In genomic region chr3:122067214-122067550, GRCh38 we compare ENCODE assay signal across 1 cellular context.
TF ChIP-seq lines count a peak whose summit lies in the region.

No MANE protein-coding gene starts in this region.

TF ChIP-seq in HepG2, 621 proteins besides CTCF, POLR2A, EP300 and RAD21 (continued from another document):
- TF ChIP-seq BCL3 (CRISPR knock-in tag; IDR thresholded peaks at IDR 0.05) = no peak
- TF ChIP-seq ZBTB7A (CRISPR knock-in tag; IDR thresholded peaks at IDR 0.05) = no peak
- no peak for TF ChIP-seq AHR (CRISPR knock-in tag; IDR thresholded peaks at IDR 0.05)
- no peak for TF ChIP-seq ARID5B (CRISPR knock-in tag; IDR thresholded peaks at IDR 0.05)
- no peak for TF ChIP-seq ZXDC (CRISPR knock-in tag; IDR thresholded peaks at IDR 0.05)
- TF ChIP-seq ZNF530 (CRISPR knock-in tag; IDR thresholded peaks at IDR 0.05; ENCODE audit: low read depth) = no peak
- TF ChIP-seq HNRNPLL (IDR thresholded peaks at IDR 0.05; ENCODE audit: low read depth, low read length, poor library complexity, severe bottlenecking) = no peak
- TF ChIP-seq CHCHD3 (CRISPR knock-in tag; IDR thresholded peaks at IDR 0.05) = no peak
- no peak for TF ChIP-seq SOX13 (IDR thresholded peaks at IDR 0.05)
- no peak for TF ChIP-seq SOX13 (CRISPR knock-in tag; conservative IDR thresholded peaks at IDR 0.05 in 1 of 2, IDR thresholded peaks at IDR 0.05 in 1 of 2)
- TF ChIP-seq ZNF766 (CRISPR knock-in tag; IDR thresholded peaks at IDR 0.05; ENCODE audit: borderline replicate concordance) = no peak
- no peak for TF ChIP-seq ZNF136 (CRISPR knock-in tag; IDR thresholded peaks at IDR 0.05; ENCODE audit: low read depth)
